13 cellular contexts compared by ENCODE assay signal in genomic region chr13:51000058-51000457, GRCh38.
DNase-seq lines count a peak whose midpoint lies in the region; TF ChIP-seq lines count a peak whose summit lies in the region.
"Had no signal": no experiment of that assay in that cellular context is flagged by ENCODE, and none has a peak within 500 bp of the region (broad histone marks: within the 10 kb centered on the region; RNA-seq: fewer than 3 reads in every experiment).

No MANE protein-coding gene starts in this region.

- CTCF ChIA-PET in MCF 10A (lab: Yijun Ruan, JAX): no interaction called here

- DNase-seq in MCF 10A (ENCODE audit: unreplicated experiment) (no peak), breast epithelium (ENCODE audit: low spot score in 2 of 2) (no peak), glutamatergic neuron (no peak), CD14-positive monocyte (ENCODE audit: low spot score) (no peak), G401 (ENCODE audit: low spot score) (no peak), epidermal melanocyte (ENCODE audit: insufficient read length, low spot score) (no peak)
- DNase-seq: CD8-positive, alpha-beta T cell; GF-D8; GOT3; NK-92 treated with Interleukin-12 subunit alpha and Interleukin-12 subunit beta, amount 100 ng/mL, for 24 hours; OCI-M1 had no signal

- no peaks in the 10 kb centered on the region for H3K4me1 ChIP-seq in breast epithelium

- H3K27ac Mint-ChIP-seq in MCF 10A (ENCODE audit: low read depth, unreplicated experiment) (peak overlapping the region; percentile 59), glutamatergic neuron (ENCODE audit: unreplicated experiment) (peak overlapping the region; percentile 26), CD14-positive monocyte (peak overlapping the region in 1 of 7 donors; percentile 19)
- H3K27ac Mint-ChIP-seq: CD8-positive, alpha-beta T cell; HFFc6 had no signal

- H3K36me3 Mint-ChIP-seq in MCF 10A (ENCODE audit: insufficient read depth, unreplicated experiment): no peaks in the 10 kb centered on the region
- H3K36me3 Mint-ChIP-seq in glutamatergic neuron (ENCODE audit: unreplicated experiment): no peaks in the 10 kb centered on the region
- peaks cover 0 to 2% of the 10 kb centered on the region in 2 donors for H3K36me3 Mint-ChIP-seq in CD14-positive monocyte
- H3K36me3 Mint-ChIP-seq: CD8-positive, alpha-beta T cell had no signal

- in situ Hi-C loops in G401 (cut with HindIII; ENCODE audit: low sequenced_read_pairs): no loop called here

- TF ChIP-seq CTCF in MCF 10A (IDR thresholded peaks at IDR 0.05; ENCODE audit: unreplicated experiment) (no peak), breast epithelium (IDR thresholded peaks at IDR 0.05) (no peak), VCaP (conservative IDR thresholded peaks at IDR 0.05) (no peak), glutamatergic neuron (IDR thresholded peaks at IDR 0.05; ENCODE audit: partially characterized antibody, unreplicated experiment) (no peak), CD14-positive monocyte (IDR thresholded peaks at IDR 0.05) (no peak)

- H3K27ac ChIP-seq in breast epithelium (peak overlapping the region in 1 of 2 donors; percentile 48), VCaP (peak overlapping the region; percentile 9; the same call in 1 of the 2 replicates)

- BruUV-seq in MCF 10A (replicated peaks; lab: Mats Ljungman, UMichigan): no TSS peak

- no peak for TF ChIP-seq POLR2A in breast epithelium (IDR thresholded peaks at IDR 0.05)

- H3K9me3 ChIP-seq in breast epithelium: no peaks in the 10 kb centered on the region

- H3K9me3 Mint-ChIP-seq in MCF 10A (ENCODE audit: unreplicated experiment): no peaks in the 10 kb centered on the region
- no peaks in the 10 kb centered on the region for H3K9me3 Mint-ChIP-seq in glutamatergic neuron (ENCODE audit: unreplicated experiment)
- H3K9me3 Mint-ChIP-seq in CD14-positive monocyte: peaks cover 0 to 1% (median 0%) of the 10 kb centered on the region in 7 donors
- H3K9me3 Mint-ChIP-seq: CD8-positive, alpha-beta T cell; HFFc6 had no signal

- H3K4me3 ChIP-seq in breast epithelium: no peak overlapping the region

- POLR2A ChIA-PET in MCF 10A (lab: Yijun Ruan, JAX): interaction anchor here (0.6 to 0.8 kb wide), 2 partner anchors 20 to 953 kb away, joined by 3 read pairs; no protein-coding TSS in a partner anchor

- intact Hi-C loops in MCF 10A (cut with micrococcal nuclease): no loop called here
- intact Hi-C loops in breast epithelium (cut with DNase I; ENCODE audit: low total_unique reads): no loop called here
- intact Hi-C loops in CD14-positive monocyte (cut with micrococcal nuclease): no loop called here

- H3K27me3 Mint-ChIP-seq in MCF 10A (ENCODE audit: insufficient read depth, unreplicated experiment) (no peaks in the 10 kb centered on the region), glutamatergic neuron (ENCODE audit: unreplicated experiment) (peaks cover 7% of the 10 kb centered on the region), CD14-positive monocyte (ENCODE audit: low read depth in 3 of 3) (peaks cover 2 to 5% (median 4%) of the 10 kb centered on the region in 3 donors)

- H3K4me1 Mint-ChIP-seq in MCF 10A (ENCODE audit: insufficient read depth, unreplicated experiment): peaks cover 15% of the 10 kb centered on the region
- peaks cover 46% of the 10 kb centered on the region for H3K4me1 Mint-ChIP-seq in glutamatergic neuron (ENCODE audit: low read depth, unreplicated experiment)
- H3K4me1 Mint-ChIP-seq in CD14-positive monocyte: peaks cover 14% of the 10 kb centered on the region

- H3K4me3 Mint-ChIP-seq in MCF 10A (ENCODE audit: unreplicated experiment) (no peak overlapping the region), glutamatergic neuron (ENCODE audit: unreplicated experiment) (no peak overlapping the region), CD14-positive monocyte (no peak overlapping the region)
- H3K4me3 Mint-ChIP-seq: CD8-positive, alpha-beta T cell; HFFc6 had no signal

- no peaks in the 10 kb centered on the region for H3K36me3 ChIP-seq in breast epithelium

- H3K27me3 ChIP-seq in breast epithelium: no peaks in the 10 kb centered on the region
